10 cellular contexts compared by ENCODE assay signal in the genomic region with DNA sequence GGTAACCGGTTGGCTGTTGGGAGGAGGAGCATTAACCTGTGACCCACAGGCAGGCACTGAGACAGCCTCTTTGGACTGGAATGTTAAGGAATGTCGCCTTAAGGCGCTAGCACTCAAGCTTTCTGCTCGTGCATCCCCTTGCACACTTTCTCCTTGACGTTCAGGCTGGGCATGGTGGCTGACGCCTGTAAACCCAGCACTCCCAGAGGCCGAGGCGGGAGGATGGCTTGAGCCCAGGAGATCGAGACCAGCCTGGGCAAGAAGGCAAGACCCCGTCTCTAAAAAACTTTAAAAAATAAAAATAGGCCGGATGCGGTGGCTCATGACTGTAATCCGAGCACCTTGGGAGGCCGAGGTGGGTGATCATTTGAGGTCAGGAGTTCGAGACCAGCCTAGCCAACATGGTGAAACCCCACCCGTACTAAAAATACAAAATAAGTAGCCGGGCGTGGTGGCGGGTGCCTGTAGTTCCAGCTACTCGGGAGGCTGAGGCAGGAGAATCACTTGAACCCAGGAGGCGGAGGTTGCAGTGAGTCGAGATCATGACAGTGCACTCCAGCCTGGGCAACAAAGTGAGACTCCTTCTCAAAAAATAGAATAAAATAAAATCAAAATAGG. TPM values are rescaled to one million over a fixed set of nuclear protein-coding genes. Genes with fewer than 3 reads are reported as not detected.
DNase-seq lines count a peak whose midpoint lies in the region; ATAC-seq and TF ChIP-seq lines count a peak whose summit lies in the region.
"Had no signal": no experiment of that assay in that cellular context is flagged by ENCODE, and none has a peak within 500 bp of the region (broad histone marks: within the 10 kb centered on the region; RNA-seq: fewer than 3 reads in every experiment).

No MANE protein-coding gene starts in this region.

- H3K4me1 ChIP-seq in HUES64 (ENCODE audit: insufficient read depth, low read length) (peaks cover 48% of the 10 kb centered on the region), colonic mucosa (peaks cover 23% of the 10 kb centered on the region), mesodermal cell (ENCODE audit: control insufficient read depth, insufficient read depth, low read length, poor library complexity, severe bottlenecking) (peaks cover 4% of the 10 kb centered on the region)

- intact Hi-C loops in colonic mucosa (cut with DNase I) = no loop called here

- no peak for ATAC-seq in HG03521 (IDR thresholded peaks at IDR 0.05; ENCODE audit: unreplicated experiment)
- no peak for ATAC-seq in GM19455 (IDR thresholded peaks at IDR 0.05; ENCODE audit: unreplicated experiment)

- no peaks in the 10 kb centered on the region for H3K9me3 ChIP-seq in HUES64 (ENCODE audit: insufficient read depth, low read depth, low read length)
- no peaks in the 10 kb centered on the region for H3K9me3 ChIP-seq in colonic mucosa
- H3K9me3 ChIP-seq in mesodermal cell (ENCODE audit: control insufficient read depth, low read length) = no peaks in the 10 kb centered on the region

- H3K9ac ChIP-seq in HUES64 (ENCODE audit: low read depth, low read length) (peak overlapping the region; percentile 99), colonic mucosa (ENCODE audit: low read depth in 2 of 2, low read length in 2 of 2) (no peak overlapping the region)

- no peak for TF ChIP-seq CTCF in AG09309 (IDR thresholded peaks at IDR 0.05; ENCODE audit: control insufficient read depth, insufficient read depth, low read depth, low read length, missing control alignments)
- TF ChIP-seq CTCF in colonic mucosa (IDR thresholded peaks at IDR 0.05) = no peak

- peaks cover 45% of the 10 kb centered on the region for H3K36me3 ChIP-seq in HUES64 (ENCODE audit: insufficient read depth, low read length)
- no peaks in the 10 kb centered on the region for H3K36me3 ChIP-seq in colonic mucosa
- peaks cover 60% of the 10 kb centered on the region for H3K36me3 ChIP-seq in mesodermal cell (ENCODE audit: control insufficient read depth, insufficient read depth, low read length)

- 0 out of 2 replicates have a peak overlapping the region, but pooled peaks have one; percentile 5 for H3K27ac ChIP-seq in HUES64 (ENCODE audit: low read depth, low read length)
- no peak overlapping the region for H3K27ac ChIP-seq in colonic mucosa
- H3K27ac ChIP-seq in mesodermal cell (ENCODE audit: low read depth, low read length, severe bottlenecking) = no peak overlapping the region
- no peak overlapping the region for H3K27ac ChIP-seq in substantia nigra (ENCODE audit: low read depth, low read length, poor library complexity, severe bottlenecking)

- DNase-seq in AG09309 (ENCODE audit: low read depth) (no peak), colonic mucosa (no peak), RPMI8226 (no peak), substantia nigra (lab: John Stamatoyannopoulos, UW) (no peak)
- DNase-seq: COR-L47, NCI-H774 had no signal

- 87% methylated on average over 22 of the region's 22 CpGs for WGBS in HUES64
- WGBS in mesodermal cell (ENCODE audit: insufficient coverage in 2 of 2), 2 experiments = 91% methylated on average over 14 to 21 of the region's 22 CpGs

- H3K27me3 ChIP-seq in HUES64 (ENCODE audit: insufficient read depth, low read length) (no peaks in the 10 kb centered on the region), colonic mucosa (no peaks in the 10 kb centered on the region)

- peak overlapping the region; percentile 82 for H3K4me3 ChIP-seq in AG09309 (ENCODE audit: control insufficient read depth, low read depth, low read length)
- H3K4me3 ChIP-seq in HUES64 (ENCODE audit: low read length) = peak overlapping the region; percentile 99
- H3K4me3 ChIP-seq in colonic mucosa = peak overlapping the region; percentile 92
- peak overlapping the region; percentile 92 for H3K4me3 ChIP-seq in mesodermal cell (ENCODE audit: extremely low read depth, insufficient read depth, low read length, poor library complexity, severe bottlenecking)

RNA-seq across cellular contexts. Expression of a gene that starts 1.9 kb away (rescaled TPM):
- 43.9 TPM for polyA plus RNA-seq in HUES64 (2013, experiment 1 of 2)
- 45.3 TPM for polyA plus RNA-seq in HUES64 (2013, experiment 2 of 2)
- total RNA-seq in colonic mucosa = 10 to 100 TPM; 37.3 to 40.4 TPM
- polyA plus RNA-seq in mesodermal cell (2013, experiment 1 of 2) = 33.1 TPM
- 30.2 TPM for polyA plus RNA-seq in mesodermal cell (2013, experiment 2 of 2)

RNA-seq across cellular contexts. Expression of a gene that starts 9.8 kb away (rescaled TPM):
- 42.2 TPM for polyA plus RNA-seq in HUES64 (2013, experiment 1 of 2)
- 44.1 TPM for polyA plus RNA-seq in HUES64 (2013, experiment 2 of 2)
- 10 to 100 TPM; 41.4 to 50.4 TPM for total RNA-seq in colonic mucosa
- 26.9 TPM for polyA plus RNA-seq in mesodermal cell (2013, experiment 1 of 2)
- polyA plus RNA-seq in mesodermal cell (2013, experiment 2 of 2) = 24.4 TPM

RNA-seq across cellular contexts. Expression of a gene that starts 16.4 kb away (rescaled TPM):
- polyA plus RNA-seq in HUES64 (2013, experiment 1 of 2) = 6.0 TPM
- 6.9 TPM for polyA plus RNA-seq in HUES64 (2013, experiment 2 of 2)
- total RNA-seq in colonic mucosa = 10 to 100 TPM; 23.1 to 54.7 TPM
- 12.6 TPM for polyA plus RNA-seq in mesodermal cell (2013, experiment 1 of 2)
- 10.0 TPM for polyA plus RNA-seq in mesodermal cell (2013, experiment 2 of 2)
